In genomic region chr6:35922139-35922554, GRCh38 we compare ENCODE assay signal across 14 cellular contexts. TPM values are rescaled to one million over a fixed set of nuclear protein-coding genes. Genes with fewer than 3 reads are reported as not detected.
DNase-seq lines count a peak whose midpoint lies in the region; ATAC-seq and FAIRE-seq lines count a peak whose summit lies in the region.
"Had no signal": no experiment of that assay in that cellular context is flagged by ENCODE, and none has a peak within 500 bp of the region (broad histone marks: within the 10 kb centered on the region; RNA-seq: fewer than 3 reads in every experiment).

No MANE protein-coding gene starts in this region.

- DNase-seq in activated CD8-positive, alpha-beta memory T cell treated with anti-CD3 and anti-CD28 coated beads, Interleukin-2, amount 10 ng/mL, durations not matched to agents 7 days and 5 days: no peak
- DNase-seq in activated CD8-positive, alpha-beta memory T cell treated with anti-CD3 and anti-CD28 coated beads for 24 hours: no peak
- no peak for DNase-seq in T-cell
- no peak for DNase-seq in immature natural killer cell
- DNase-seq in small intestine: peak; percentile 66
- DNase-seq in GM19239 (ENCODE audit: insufficient read length, low spot score): no peak
- DNase-seq in stimulated activated CD4-positive, alpha-beta T cell treated with anti-CD3 and anti-CD28 coated beads, Interleukin-1b, Interleukin-23, amount 100 ng/mL, for 48 hours: no peak
- no peak for DNase-seq in Ammon's horn (ENCODE audit: low spot score)
- DNase-seq: cortex of kidney; NCI-H1092 treated with DMSO at 0.1 percent for 48 hours; NCI-H774; stimulated activated CD4-positive, alpha-beta T cell treated with anti-CD3 and anti-CD28 coated beads, Interleukin-4, amount 100 ng/mL, for 24 hours had no signal

- CTCF ChIA-PET in activated CD8-positive, alpha-beta memory T cell treated with anti-CD3 and anti-CD28 coated beads, Interleukin-2, amount 10 ng/mL, durations not matched to agents 7 days and 5 days (lab: Charles Lee): interaction anchor here (1.0 to 1.7 kb wide), 3 partner anchors 105 to 186 kb away, joined by 3 to 6 read pairs (median 4); partner anchors contain the start of gene MAPK14
- CTCF ChIA-PET in T-cell (lab: Charles Lee): interaction anchor here in 1 of 2 donors (0.6 kb wide), 1 partner anchor 562 kb away, joined by 7 read pairs; no protein-coding TSS in a partner anchor

- H3K27me3 Mint-ChIP-seq in activated CD8-positive, alpha-beta memory T cell treated with anti-CD3 and anti-CD28 coated beads, Interleukin-2, amount 10 ng/mL, durations not matched to agents 7 days and 5 days: no peaks in the 10 kb centered on the region
- H3K27me3 Mint-ChIP-seq in T-cell (no peaks in the 10 kb centered on the region), immature natural killer cell (ENCODE audit: low read depth in 3 of 3) (peaks cover 0 to 14% (median 2%) of the 10 kb centered on the region in 3 donors)

- 16 to 57% (median 38%) methylated on average over 5 of the region's 5 CpGs for WGBS in small intestine, 3 donors

- H3K9me3 Mint-ChIP-seq in activated CD8-positive, alpha-beta memory T cell treated with anti-CD3 and anti-CD28 coated beads, Interleukin-2, amount 10 ng/mL, durations not matched to agents 7 days and 5 days (ENCODE audit: low read depth): no peaks in the 10 kb centered on the region
- H3K9me3 Mint-ChIP-seq in T-cell (no peaks in the 10 kb centered on the region), immature natural killer cell (no peaks in the 10 kb centered on the region)

- H3K4me3 ChIP-seq in small intestine (ENCODE audit: low read depth in 1 of 2, low read length in 2 of 2): peak overlapping the region in 1 of 2 donors; percentile 36

- H3K36me3 Mint-ChIP-seq in activated CD8-positive, alpha-beta memory T cell treated with anti-CD3 and anti-CD28 coated beads, Interleukin-2, amount 10 ng/mL, durations not matched to agents 7 days and 5 days: peaks cover 13% of the 10 kb centered on the region
- peaks cover 4% of the 10 kb centered on the region for H3K36me3 Mint-ChIP-seq in T-cell
- H3K36me3 Mint-ChIP-seq in immature natural killer cell: peaks cover 0 to 6% (median 0%) of the 10 kb centered on the region in 3 donors

- FAIRE-seq in small intestine (lab: Jason Lieb, UNC): no peak
- no peak for FAIRE-seq in GM19239 (lab: Jason Lieb, UNC)

- ATAC-seq in activated CD8-positive, alpha-beta memory T cell treated with anti-CD3 and anti-CD28 coated beads, Interleukin-2, amount 10 ng/mL, durations not matched to agents 7 days and 5 days: no peak
- ATAC-seq in T-cell (replicated peaks in 1 of 4): no peak

- H3K27ac Mint-ChIP-seq in activated CD8-positive, alpha-beta memory T cell treated with anti-CD3 and anti-CD28 coated beads, Interleukin-2, amount 10 ng/mL, durations not matched to agents 7 days and 5 days: no peak overlapping the region
- peak overlapping the region in 1 of 2 donors; percentile 34 for H3K27ac Mint-ChIP-seq in T-cell
- H3K27ac Mint-ChIP-seq in immature natural killer cell: peak overlapping the region in 1 of 6 donors; percentile 84

- no peaks in the 10 kb centered on the region for H3K36me3 ChIP-seq in small intestine (ENCODE audit: control insufficient read depth in 2 of 2, insufficient read depth in 2 of 2, low read length in 2 of 2)
- H3K36me3 ChIP-seq: neutrophil, suprapubic skin had no signal

- H3K27ac ChIP-seq in small intestine (ENCODE audit: low read depth in 1 of 2, low read length in 1 of 2): peak overlapping the region in 1 of 2 donors; percentile 51
- H3K27ac ChIP-seq: suprapubic skin had no signal

- peak overlapping the region; percentile 90 for H3K4me3 Mint-ChIP-seq in activated CD8-positive, alpha-beta memory T cell treated with anti-CD3 and anti-CD28 coated beads, Interleukin-2, amount 10 ng/mL, durations not matched to agents 7 days and 5 days
- H3K4me3 Mint-ChIP-seq in T-cell (peak overlapping the region; percentile 84 to 97 (median 89)), immature natural killer cell (peak overlapping the region in 4 of 5 donors; percentile 89 to 95 (median 91))

- peaks cover 38% of the 10 kb centered on the region for H3K4me1 Mint-ChIP-seq in activated CD8-positive, alpha-beta memory T cell treated with anti-CD3 and anti-CD28 coated beads, Interleukin-2, amount 10 ng/mL, durations not matched to agents 7 days and 5 days
- H3K4me1 Mint-ChIP-seq in T-cell: peaks cover 32 to 46% (median 37%) of the 10 kb centered on the region in 3 donors
- peaks cover 35 to 50% of the 10 kb centered on the region in 2 donors for H3K4me1 Mint-ChIP-seq in immature natural killer cell

- H3K9me3 ChIP-seq in small intestine (ENCODE audit: control insufficient read depth, low read depth): no peaks in the 10 kb centered on the region
- H3K9me3 ChIP-seq: neutrophil, suprapubic skin had no signal

- H3K27me3 ChIP-seq in small intestine (ENCODE audit: control insufficient read depth in 2 of 2, insufficient read depth in 2 of 2, low read length in 2 of 2): no peaks in the 10 kb centered on the region
- H3K27me3 ChIP-seq: neutrophil, suprapubic skin had no signal

- peaks cover 0 to 3% of the 10 kb centered on the region in 2 donors for H3K4me1 ChIP-seq in small intestine (ENCODE audit: control insufficient read depth in 2 of 2, insufficient read depth in 1 of 2, low read depth in 1 of 2, low read length in 1 of 2)

- POLR2A ChIA-PET in T-cell (lab: Charles Lee): no interaction called here

RNA-seq across cellular contexts. Expression of gene SRPK1, which starts 1.2 kb away (rescaled TPM):
- 100 to 1,000 TPM in 1 of 2 experiments, 10 to 100 TPM in 1; 88.2 to 101 TPM for total RNA-seq in activated CD8-positive, alpha-beta memory T cell treated with anti-CD3 and anti-CD28 coated beads, Interleukin-2, amount 10 ng/mL, durations not matched to agents 7 days and 5 days
- 10 to 100 TPM; 37.2 to 45.8 (median 40.9) TPM for total RNA-seq in T-cell
- 10 to 100 TPM; 34.4 to 44.7 (median 34.7) TPM for polyA plus RNA-seq in immature natural killer cell
- polyA plus RNA-seq in small intestine: 10 to 100 TPM; 14.9 to 34.9 (median 26.4) TPM
